ENCODE assay signal across 1 cellular context in the genomic region with DNA sequence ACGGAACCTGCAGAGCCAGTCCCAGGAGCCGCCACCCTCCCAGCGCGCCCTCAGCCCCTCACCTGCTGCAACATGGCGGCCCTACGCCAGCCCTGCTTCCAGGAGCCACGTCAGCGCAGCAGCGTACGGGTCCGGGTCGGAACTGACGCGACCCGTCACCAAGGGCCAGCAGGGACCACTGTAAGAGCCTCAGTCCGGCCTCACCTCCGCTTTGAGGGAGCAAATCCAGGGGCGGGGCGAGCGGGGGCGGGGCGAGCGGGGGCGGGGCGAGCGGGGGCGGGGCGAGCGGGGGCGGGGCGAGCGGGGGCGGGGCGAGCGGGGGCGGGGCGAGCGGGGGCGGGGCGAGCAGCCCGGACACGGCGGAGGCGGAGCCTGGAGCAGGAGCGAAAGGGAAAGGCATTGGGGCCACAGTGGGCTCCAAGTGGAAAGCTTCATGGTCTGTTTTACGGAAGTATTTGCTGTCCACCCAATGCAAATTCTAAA.
TF ChIP-seq lines count a peak whose summit lies in the region.
"Not testable (repeated sequence)": the region's sequence is repeated elsewhere in the genome, so short reads cannot be mapped to it uniquely, and the experiment has no call there.

A gene (minus strand): TSS at position 109 of the 483 bp plus-strand sequence. CDS start 35 bp downstream, at position 74.

TF ChIP-seq in HepG2, 621 proteins besides CTCF, POLR2A, EP300 and RAD21 (continued from another document and continues in another):
- TF ChIP-seq, protein P1, sequence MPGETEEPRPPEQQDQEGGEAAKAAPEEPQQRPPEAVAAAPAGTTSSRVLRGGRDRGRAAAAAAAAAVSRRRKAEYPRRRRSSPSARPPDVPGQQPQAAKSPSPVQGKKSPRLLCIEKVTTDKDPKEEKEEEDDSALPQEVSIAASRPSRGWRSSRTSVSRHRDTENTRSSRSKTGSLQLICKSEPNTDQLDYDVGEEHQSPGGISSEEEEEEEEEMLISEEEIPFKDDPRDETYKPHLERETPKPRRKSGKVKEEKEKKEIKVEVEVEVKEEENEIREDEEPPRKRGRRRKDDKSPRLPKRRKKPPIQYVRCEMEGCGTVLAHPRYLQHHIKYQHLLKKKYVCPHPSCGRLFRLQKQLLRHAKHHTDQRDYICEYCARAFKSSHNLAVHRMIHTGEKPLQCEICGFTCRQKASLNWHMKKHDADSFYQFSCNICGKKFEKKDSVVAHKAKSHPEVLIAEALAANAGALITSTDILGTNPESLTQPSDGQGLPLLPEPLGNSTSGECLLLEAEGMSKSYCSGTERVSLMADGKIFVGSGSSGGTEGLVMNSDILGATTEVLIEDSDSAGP (CRISPR knock-in tag; IDR thresholded peaks at IDR 0.05; ENCODE audit: borderline replicate concordance): peak; percentile 33; the same call in 1 of the 2 replicates
- TF ChIP-seq ZSCAN21 (CRISPR knock-in tag; IDR thresholded peaks at IDR 0.05; ENCODE audit: borderline replicate concordance): peak; percentile 61; the same call in 1 of the 2 replicates
- 0 out of 2 replicates have a peak, but pooled peaks have one; percentile 52 for TF ChIP-seq IRF2 (CRISPR knock-in tag; IDR thresholded peaks at IDR 0.05)
- TF ChIP-seq, protein P2, sequence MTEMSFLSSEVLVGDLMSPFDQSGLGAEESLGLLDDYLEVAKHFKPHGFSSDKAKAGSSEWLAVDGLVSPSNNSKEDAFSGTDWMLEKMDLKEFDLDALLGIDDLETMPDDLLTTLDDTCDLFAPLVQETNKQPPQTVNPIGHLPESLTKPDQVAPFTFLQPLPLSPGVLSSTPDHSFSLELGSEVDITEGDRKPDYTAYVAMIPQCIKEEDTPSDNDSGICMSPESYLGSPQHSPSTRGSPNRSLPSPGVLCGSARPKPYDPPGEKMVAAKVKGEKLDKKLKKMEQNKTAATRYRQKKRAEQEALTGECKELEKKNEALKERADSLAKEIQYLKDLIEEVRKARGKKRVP (CRISPR knock-in tag; IDR thresholded peaks at IDR 0.05): peak in 1 of 2 experiments; percentile 45; a peak in 2 of 4 replicates
- TF ChIP-seq SP1 (IDR thresholded peaks at IDR 0.05); CREB1 (CRISPR knock-in tag; IDR thresholded peaks at IDR 0.05): not testable (repeated sequence)
- 0 out of 2 replicates have a peak, but pooled peaks have one; percentile 48 for TF ChIP-seq SP1 (CRISPR knock-in tag; IDR thresholded peaks at IDR 0.05)
- TF ChIP-seq, protein P3, sequence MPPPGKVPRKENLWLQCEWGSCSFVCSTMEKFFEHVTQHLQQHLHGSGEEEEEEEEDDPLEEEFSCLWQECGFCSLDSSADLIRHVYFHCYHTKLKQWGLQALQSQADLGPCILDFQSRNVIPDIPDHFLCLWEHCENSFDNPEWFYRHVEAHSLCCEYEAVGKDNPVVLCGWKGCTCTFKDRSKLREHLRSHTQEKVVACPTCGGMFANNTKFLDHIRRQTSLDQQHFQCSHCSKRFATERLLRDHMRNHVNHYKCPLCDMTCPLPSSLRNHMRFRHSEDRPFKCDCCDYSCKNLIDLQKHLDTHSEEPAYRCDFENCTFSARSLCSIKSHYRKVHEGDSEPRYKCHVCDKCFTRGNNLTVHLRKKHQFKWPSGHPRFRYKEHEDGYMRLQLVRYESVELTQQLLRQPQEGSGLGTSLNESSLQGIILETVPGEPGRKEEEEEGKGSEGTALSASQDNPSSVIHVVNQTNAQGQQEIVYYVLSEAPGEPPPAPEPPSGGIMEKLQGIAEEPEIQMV (CRISPR knock-in tag; IDR thresholded peaks at IDR 0.05; ENCODE audit: low read depth): peak; percentile 56; the same call in 1 of the 2 replicates
- peak; percentile 96 for TF ChIP-seq BRD4 (CRISPR knock-in tag; IDR thresholded peaks at IDR 0.05)
- peak; percentile 34; the same call in 1 of the 2 replicates for TF ChIP-seq HDAC2 (CRISPR knock-in tag; IDR thresholded peaks at IDR 0.05)
- 0 out of 2 replicates have a peak, but pooled peaks have one; percentile 36 for TF ChIP-seq ZNF205 (CRISPR knock-in tag; IDR thresholded peaks at IDR 0.05)
- peak; percentile 57 for TF ChIP-seq KMT2A (CRISPR knock-in tag; IDR thresholded peaks at IDR 0.05)
- peak; percentile 52; the same call in 1 of the 2 replicates for TF ChIP-seq ZNF788 (CRISPR knock-in tag; IDR thresholded peaks at IDR 0.05; ENCODE audit: borderline replicate concordance)
- TF ChIP-seq ZBTB20 (CRISPR knock-in tag; IDR thresholded peaks at IDR 0.05; ENCODE audit: borderline replicate concordance, low read depth): peak; percentile 24; the same call in 1 of the 2 replicates
- TF ChIP-seq, protein P4, sequence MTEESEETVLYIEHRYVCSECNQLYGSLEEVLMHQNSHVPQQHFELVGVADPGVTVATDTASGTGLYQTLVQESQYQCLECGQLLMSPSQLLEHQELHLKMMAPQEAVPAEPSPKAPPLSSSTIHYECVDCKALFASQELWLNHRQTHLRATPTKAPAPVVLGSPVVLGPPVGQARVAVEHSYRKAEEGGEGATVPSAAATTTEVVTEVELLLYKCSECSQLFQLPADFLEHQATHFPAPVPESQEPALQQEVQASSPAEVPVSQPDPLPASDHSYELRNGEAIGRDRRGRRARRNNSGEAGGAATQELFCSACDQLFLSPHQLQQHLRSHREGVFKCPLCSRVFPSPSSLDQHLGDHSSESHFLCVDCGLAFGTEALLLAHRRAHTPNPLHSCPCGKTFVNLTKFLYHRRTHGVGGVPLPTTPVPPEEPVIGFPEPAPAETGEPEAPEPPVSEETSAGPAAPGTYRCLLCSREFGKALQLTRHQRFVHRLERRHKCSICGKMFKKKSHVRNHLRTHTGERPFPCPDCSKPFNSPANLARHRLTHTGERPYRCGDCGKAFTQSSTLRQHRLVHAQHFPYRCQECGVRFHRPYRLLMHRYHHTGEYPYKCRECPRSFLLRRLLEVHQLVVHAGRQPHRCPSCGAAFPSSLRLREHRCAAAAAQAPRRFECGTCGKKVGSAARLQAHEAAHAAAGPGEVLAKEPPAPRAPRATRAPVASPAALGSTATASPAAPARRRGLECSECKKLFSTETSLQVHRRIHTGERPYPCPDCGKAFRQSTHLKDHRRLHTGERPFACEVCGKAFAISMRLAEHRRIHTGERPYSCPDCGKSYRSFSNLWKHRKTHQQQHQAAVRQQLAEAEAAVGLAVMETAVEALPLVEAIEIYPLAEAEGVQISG (CRISPR knock-in tag; IDR thresholded peaks at IDR 0.05): peak; percentile 67
- 0 out of 2 replicates have a peak, but pooled peaks have one; percentile 54 for TF ChIP-seq ZBTB21 (CRISPR knock-in tag; IDR thresholded peaks at IDR 0.05)
- peak; percentile 39; the same call in 1 of the 2 replicates for TF ChIP-seq YEATS2 (CRISPR knock-in tag; IDR thresholded peaks at IDR 0.05; ENCODE audit: borderline replicate concordance)
- TF ChIP-seq, protein P5, sequence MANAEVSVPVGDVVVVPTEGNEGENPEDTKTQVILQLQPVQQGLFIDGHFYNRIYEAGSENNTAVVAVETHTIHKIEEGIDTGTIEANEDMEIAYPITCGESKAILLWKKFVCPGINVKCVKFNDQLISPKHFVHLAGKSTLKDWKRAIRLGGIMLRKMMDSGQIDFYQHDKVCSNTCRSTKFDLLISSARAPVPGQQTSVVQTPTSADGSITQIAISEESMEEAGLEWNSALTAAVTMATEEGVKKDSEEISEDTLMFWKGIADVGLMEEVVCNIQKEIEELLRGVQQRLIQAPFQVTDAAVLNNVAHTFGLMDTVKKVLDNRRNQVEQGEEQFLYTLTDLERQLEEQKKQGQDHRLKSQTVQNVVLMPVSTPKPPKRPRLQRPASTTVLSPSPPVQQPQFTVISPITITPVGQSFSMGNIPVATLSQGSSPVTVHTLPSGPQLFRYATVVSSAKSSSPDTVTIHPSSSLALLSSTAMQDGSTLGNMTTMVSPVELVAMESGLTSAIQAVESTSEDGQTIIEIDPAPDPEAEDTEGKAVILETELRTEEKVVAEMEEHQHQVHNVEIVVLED (CRISPR knock-in tag; IDR thresholded peaks at IDR 0.05; ENCODE audit: borderline replicate concordance): peak; percentile 62; the same call in 1 of the 2 replicates
- TF ChIP-seq MAZ (IDR thresholded peaks at IDR 0.05; ENCODE audit: borderline replicate concordance, low read depth, low read length): peak; percentile 26; the same call in 1 of the 2 replicates
- peak; percentile 45; the same call in 1 of the 2 replicates for TF ChIP-seq MAZ (CRISPR knock-in tag; IDR thresholded peaks at IDR 0.05; ENCODE audit: low read depth)
- peak; percentile 91 for TF ChIP-seq TAF1 (CRISPR knock-in tag; IDR thresholded peaks at IDR 0.05)
- 0 out of 2 replicates have a peak, but pooled peaks have one; percentile 26 for TF ChIP-seq RARA (CRISPR knock-in tag; IDR thresholded peaks at IDR 0.05)
- peak; percentile 69 for TF ChIP-seq CREB1 (IDR thresholded peaks at IDR 0.05)
- 0 out of 2 replicates have a peak, but pooled peaks have one; percentile 41 for TF ChIP-seq ZFP90 (CRISPR knock-in tag; IDR thresholded peaks at IDR 0.05; ENCODE audit: borderline replicate concordance)
- TF ChIP-seq, protein P6, sequence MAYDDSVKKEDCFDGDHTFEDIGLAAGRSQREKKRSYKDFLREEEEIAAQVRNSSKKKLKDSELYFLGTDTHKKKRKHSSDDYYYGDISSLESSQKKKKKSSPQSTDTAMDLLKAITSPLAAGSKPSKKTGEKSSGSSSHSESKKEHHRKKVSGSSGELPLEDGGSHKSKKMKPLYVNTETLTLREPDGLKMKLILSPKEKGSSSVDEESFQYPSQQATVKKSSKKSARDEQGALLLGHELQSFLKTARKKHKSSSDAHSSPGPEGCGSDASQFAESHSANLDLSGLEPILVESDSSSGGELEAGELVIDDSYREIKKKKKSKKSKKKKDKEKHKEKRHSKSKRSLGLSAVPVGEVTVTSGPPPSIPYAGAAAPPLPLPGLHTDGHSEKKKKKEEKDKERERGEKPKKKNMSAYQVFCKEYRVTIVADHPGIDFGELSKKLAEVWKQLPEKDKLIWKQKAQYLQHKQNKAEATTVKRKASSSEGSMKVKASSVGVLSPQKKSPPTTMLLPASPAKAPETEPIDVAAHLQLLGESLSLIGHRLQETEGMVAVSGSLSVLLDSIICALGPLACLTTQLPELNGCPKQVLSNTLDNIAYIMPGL (CRISPR knock-in tag; IDR thresholded peaks at IDR 0.05; ENCODE audit: borderline replicate concordance in 1 of 2, low read depth in 1 of 2): peak; percentile 48 to 77; a peak in 2 of 4 replicates
- TF ChIP-seq MTA1 (CRISPR knock-in tag; IDR thresholded peaks at IDR 0.05; ENCODE audit: borderline replicate concordance): peak; percentile 41; the same call in 1 of the 2 replicates
- peak; percentile 65; the same call in 1 of the 2 replicates for TF ChIP-seq HDAC1 (CRISPR knock-in tag; IDR thresholded peaks at IDR 0.05)
- TF ChIP-seq, protein P7, sequence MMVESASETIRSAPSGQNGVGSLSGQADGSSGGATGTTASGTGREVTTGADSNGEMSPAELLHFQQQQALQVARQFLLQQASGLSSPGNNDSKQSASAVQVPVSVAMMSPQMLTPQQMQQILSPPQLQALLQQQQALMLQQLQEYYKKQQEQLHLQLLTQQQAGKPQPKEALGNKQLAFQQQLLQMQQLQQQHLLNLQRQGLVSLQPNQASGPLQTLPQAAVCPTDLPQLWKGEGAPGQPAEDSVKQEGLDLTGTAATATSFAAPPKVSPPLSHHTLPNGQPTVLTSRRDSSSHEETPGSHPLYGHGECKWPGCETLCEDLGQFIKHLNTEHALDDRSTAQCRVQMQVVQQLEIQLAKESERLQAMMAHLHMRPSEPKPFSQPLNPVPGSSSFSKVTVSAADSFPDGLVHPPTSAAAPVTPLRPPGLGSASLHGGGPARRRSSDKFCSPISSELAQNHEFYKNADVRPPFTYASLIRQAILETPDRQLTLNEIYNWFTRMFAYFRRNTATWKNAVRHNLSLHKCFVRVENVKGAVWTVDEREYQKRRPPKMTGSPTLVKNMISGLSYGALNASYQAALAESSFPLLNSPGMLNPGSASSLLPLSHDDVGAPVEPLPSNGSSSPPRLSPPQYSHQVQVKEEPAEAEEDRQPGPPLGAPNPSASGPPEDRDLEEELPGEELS (CRISPR knock-in tag; IDR thresholded peaks at IDR 0.05): peak; percentile 19; the same call in 1 of the 2 replicates
- peak; percentile 51; the same call in 1 of the 2 replicates for TF ChIP-seq RXRA (CRISPR knock-in tag; IDR thresholded peaks at IDR 0.05)
- TF ChIP-seq BORCS8-MEF2B (CRISPR knock-in tag; IDR thresholded peaks at IDR 0.05): 0 out of 2 replicates have a peak, but pooled peaks have one; percentile 30
- TF ChIP-seq PHF20 (CRISPR knock-in tag; IDR thresholded peaks at IDR 0.05): 0 out of 2 replicates have a peak, but pooled peaks have one; percentile 36
- peak; percentile 36; the same call in 1 of the 2 replicates for TF ChIP-seq ZNF350 (CRISPR knock-in tag; IDR thresholded peaks at IDR 0.05; ENCODE audit: borderline replicate concordance, low read depth)
- peak; percentile 41; the same call in 1 of the 2 replicates for TF ChIP-seq FOXO1 (CRISPR knock-in tag; IDR thresholded peaks at IDR 0.05)
- TF ChIP-seq, protein P8, sequence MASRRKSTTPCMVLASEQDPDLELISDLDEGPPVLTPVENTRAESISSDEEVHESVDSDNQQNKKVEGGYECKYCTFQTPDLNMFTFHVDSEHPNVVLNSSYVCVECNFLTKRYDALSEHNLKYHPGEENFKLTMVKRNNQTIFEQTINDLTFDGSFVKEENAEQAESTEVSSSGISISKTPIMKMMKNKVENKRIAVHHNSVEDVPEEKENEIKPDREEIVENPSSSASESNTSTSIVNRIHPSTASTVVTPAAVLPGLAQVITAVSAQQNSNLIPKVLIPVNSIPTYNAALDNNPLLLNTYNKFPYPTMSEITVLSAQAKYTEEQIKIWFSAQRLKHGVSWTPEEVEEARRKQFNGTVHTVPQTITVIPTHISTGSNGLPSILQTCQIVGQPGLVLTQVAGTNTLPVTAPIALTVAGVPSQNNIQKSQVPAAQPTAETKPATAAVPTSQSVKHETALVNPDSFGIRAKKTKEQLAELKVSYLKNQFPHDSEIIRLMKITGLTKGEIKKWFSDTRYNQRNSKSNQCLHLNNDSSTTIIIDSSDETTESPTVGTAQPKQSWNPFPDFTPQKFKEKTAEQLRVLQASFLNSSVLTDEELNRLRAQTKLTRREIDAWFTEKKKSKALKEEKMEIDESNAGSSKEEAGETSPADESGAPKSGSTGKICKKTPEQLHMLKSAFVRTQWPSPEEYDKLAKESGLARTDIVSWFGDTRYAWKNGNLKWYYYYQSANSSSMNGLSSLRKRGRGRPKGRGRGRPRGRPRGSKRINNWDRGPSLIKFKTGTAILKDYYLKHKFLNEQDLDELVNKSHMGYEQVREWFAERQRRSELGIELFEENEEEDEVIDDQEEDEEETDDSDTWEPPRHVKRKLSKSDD (CRISPR knock-in tag; IDR thresholded peaks at IDR 0.05; ENCODE audit: low read depth): peak; percentile 91
- peak; percentile 47; the same call in 1 of the 2 replicates for TF ChIP-seq NR2C2 (CRISPR knock-in tag; IDR thresholded peaks at IDR 0.05; ENCODE audit: borderline replicate concordance)
- peak; percentile 56; the same call in 1 of the 2 replicates for TF ChIP-seq ERF (CRISPR knock-in tag; IDR thresholded peaks at IDR 0.05)
